In genomic region chr19:11421607-11422098, GRCh38 we compare ENCODE assay signal across 8 cellular contexts. TPM values are rescaled to one million over a fixed set of nuclear protein-coding genes. Genes with fewer than 3 reads are reported as not detected.
DNase-seq lines count a peak whose midpoint lies in the region; ATAC-seq and TF ChIP-seq lines count a peak whose summit lies in the region.

No MANE protein-coding gene starts in this region.

- H3K27ac Mint-ChIP-seq in WTC11 (peak overlapping the region; percentile 97), endodermal cell (no peak overlapping the region), osteocyte (ENCODE audit: unreplicated experiment) (no peak overlapping the region)

- H3K9me3 ChIP-seq in endodermal cell (ENCODE audit: control insufficient read depth, low read length): no peaks in the 10 kb centered on the region

- H3K4me1 ChIP-seq in endodermal cell (ENCODE audit: control insufficient read depth, insufficient read depth, low read length): peaks cover 3% of the 10 kb centered on the region

- peaks cover 16% of the 10 kb centered on the region for H3K4me1 Mint-ChIP-seq in WTC11
- H3K4me1 Mint-ChIP-seq in endodermal cell: peaks cover 9% of the 10 kb centered on the region
- H3K4me1 Mint-ChIP-seq in osteocyte (ENCODE audit: unreplicated experiment): peaks cover 29% of the 10 kb centered on the region

- peak overlapping the region; percentile 29 for H3K4me3 ChIP-seq in endodermal cell (ENCODE audit: low read length)

- H3K27me3 Mint-ChIP-seq in WTC11 (ENCODE audit: low read depth): peaks cover 29% of the 10 kb centered on the region
- peaks cover 50% of the 10 kb centered on the region for H3K27me3 Mint-ChIP-seq in endodermal cell (ENCODE audit: insufficient read depth)
- H3K27me3 Mint-ChIP-seq in osteocyte (ENCODE audit: unreplicated experiment): peaks cover 32% of the 10 kb centered on the region

- H3K4me3 Mint-ChIP-seq in WTC11: peak overlapping the region; percentile 87
- H3K4me3 Mint-ChIP-seq in endodermal cell: peak overlapping the region; percentile 50
- peak overlapping the region; percentile 62 for H3K4me3 Mint-ChIP-seq in osteocyte (ENCODE audit: unreplicated experiment)

- DNase-seq in GM10248 (ENCODE audit: extremely low spot score) (peak; percentile 86), WTC11 (ENCODE audit: low spot score) (peak; percentile 95), endodermal cell (peak; percentile 98), osteocyte (ENCODE audit: extremely low spot score, unreplicated experiment) (no peak), SK-N-DZ (ENCODE audit: low spot score) (no peak), NCI-H1436 treated with DMSO at 0.1 percent for 48 hours (lab: John Stamatoyannopoulos, UW) (no peak), glomerular visceral epithelial cell (ENCODE audit: extremely low spot score) (no peak)

- H3K36me3 ChIP-seq in endodermal cell (ENCODE audit: control insufficient read depth, insufficient read depth, low read length): no peaks in the 10 kb centered on the region

- TF ChIP-seq CTCF in GM10248 (IDR thresholded peaks at IDR 0.05; ENCODE audit: control extremely low read depth, extremely low read depth, low read depth, missing control alignments) (no peak), WTC11 (IDR thresholded peaks at IDR 0.05) (no peak), endodermal cell (conservative IDR thresholded peaks at IDR 0.05) (no peak), osteocyte (IDR thresholded peaks at IDR 0.05) (no peak)

- 13 to 28% methylated on average over 17 to 24 of the region's 24 CpGs for WGBS in endodermal cell (ENCODE audit: insufficient coverage in 1 of 2, insufficient read length in 1 of 2), 2 experiments

- POLR2A ChIA-PET in GM10248 (lab: Yijun Ruan, JAX) (interaction anchor here (0.6 to 1.4 kb wide), 3 partner anchors 40 to 160 kb away, joined by 3 to 5 read pairs (median 5); no protein-coding TSS in a partner anchor), WTC11 (lab: Charles Lee) (interaction anchor here (0.5 to 7.8 kb wide), 16 partner anchors 9 to 831 kb away, joined by 3 to 115 read pairs (median 5); partner anchors contain the start of genes CCDC159, ELAVL3, EPOR and ODAD3)

- no peak overlapping the region for H3K27ac ChIP-seq in endodermal cell (ENCODE audit: low read depth, low read length)

- peaks cover 57% of the 10 kb centered on the region for H3K27me3 ChIP-seq in endodermal cell (ENCODE audit: control insufficient read depth, insufficient read depth, low read length, poor library complexity, severe bottlenecking)

- H3K36me3 Mint-ChIP-seq in WTC11: no peaks in the 10 kb centered on the region
- peaks cover 2% of the 10 kb centered on the region for H3K36me3 Mint-ChIP-seq in endodermal cell (ENCODE audit: low read depth)
- no peaks in the 10 kb centered on the region for H3K36me3 Mint-ChIP-seq in osteocyte (ENCODE audit: unreplicated experiment)

- H3K9me3 Mint-ChIP-seq in WTC11 (no peaks in the 10 kb centered on the region), endodermal cell (no peaks in the 10 kb centered on the region), osteocyte (ENCODE audit: unreplicated experiment) (no peaks in the 10 kb centered on the region)

- CTCF ChIA-PET in GM10248 (lab: Yijun Ruan, JAX) (interaction anchor here (0.8 to 7.4 kb wide), 8 partner anchors 13 to 296 kb away, joined by 3 to 50 read pairs (median 3); partner anchors contain the start of genes ODAD3, PRKCSH and SWSAP1), WTC11 (lab: Charles Lee) (interaction anchor here (0.6 to 7.8 kb wide), 19 partner anchors 10 to 376 kb away, joined by 3 to 308 read pairs (median 8); partner anchors contain the start of genes CCDC159, EPOR, ODAD3 and PRKCSH)

- ATAC-seq in HG02798 (IDR thresholded peaks at IDR 0.05; ENCODE audit: poor library complexity, unreplicated experiment) (peak; percentile 33), WTC11 (peak; percentile 63)

- H3K9ac ChIP-seq in endodermal cell (ENCODE audit: extremely low read depth, low read length, poor library complexity, severe bottlenecking): no peak overlapping the region

TF ChIP-seq in WTC11, 78 proteins besides CTCF, POLR2A, EP300 and RAD21 (continues in another document):
- TF ChIP-seq E2F5 (CRISPR knock-in tag; IDR thresholded peaks at IDR 0.05) (peak; percentile 67; the same call in 1 of the 2 replicates), SP1 (CRISPR knock-in tag; conservative IDR thresholded peaks at IDR 0.05) (peak; percentile 8; the same call in 1 of the 2 replicates), HMGXB4 (CRISPR knock-in tag; IDR thresholded peaks at IDR 0.05) (no peak), MAX (CRISPR knock-in tag; IDR thresholded peaks at IDR 0.05) (0 out of 2 replicates have a peak, but pooled peaks have one; percentile 2), ATF3 (CRISPR knock-in tag; conservative IDR thresholded peaks at IDR 0.05) (no peak), ZBTB43 (CRISPR knock-in tag; IDR thresholded peaks at IDR 0.05) (no peak)

RNA-seq across cellular contexts. Expression of gene RGL3, which starts 2.5 kb away (rescaled TPM):
- total RNA-seq in WTC11 (2021) (69.0 to 88.3 TPM (median 86.0 TPM) in 3 replicates), endodermal cell (100 to 1,000 TPM; 125 to 131 TPM), osteocyte (1.1 and 1.9 TPM in 2 replicates)
- polyA plus RNA-seq in endodermal cell (2013, experiment 1 of 2): 5.4 TPM
- 5.6 TPM for polyA plus RNA-seq in endodermal cell (2013, experiment 2 of 2)
- not detected in 2 replicates for polyA plus RNA-seq in SK-N-DZ (2014; cell fraction: cytosol; rRNA removed)
- polyA plus RNA-seq in SK-N-DZ (2014; cell fraction: nucleus; rRNA removed): not detected in 2 replicates

RNA-seq across cellular contexts. Expression of gene ODAD3, which starts 13.3 kb away (rescaled TPM):
- total RNA-seq in WTC11 (2021): 4.1 to 5.8 TPM (median 4.8 TPM) in 3 replicates
- 1 to 10 TPM in 1 of 2 donors, under 1 TPM in 1; 0.88 to 2.4 TPM for total RNA-seq in endodermal cell
- 1.5 TPM for polyA plus RNA-seq in endodermal cell (2013, experiment 1 of 2)
- 1.9 TPM for polyA plus RNA-seq in endodermal cell (2013, experiment 2 of 2)
- total RNA-seq in osteocyte: not detected in 2 replicates
- polyA plus RNA-seq in SK-N-DZ (2014; cell fraction: cytosol; rRNA removed): 0.42 and 6.6 TPM in 2 replicates
- polyA plus RNA-seq in SK-N-DZ (2014; cell fraction: nucleus; rRNA removed): 10.7 TPM in 1 of 2 replicates, not detected in the other

RNA-seq across cellular contexts. Expression of gene PRKCSH, which starts 13.8 kb away (rescaled TPM):
- total RNA-seq in WTC11 (2021): 396 to 405 TPM (median 402 TPM) in 3 replicates
- 100 to 1,000 TPM; 454 to 459 TPM for total RNA-seq in endodermal cell
- 423 TPM for polyA plus RNA-seq in endodermal cell (2013, experiment 1 of 2)
- polyA plus RNA-seq in endodermal cell (2013, experiment 2 of 2): 371 TPM
- 398 and 415 TPM in 2 replicates for total RNA-seq in osteocyte
- 54.2 and 58.9 TPM in 2 replicates for polyA plus RNA-seq in SK-N-DZ (2014; cell fraction: cytosol; rRNA removed)
- polyA plus RNA-seq in SK-N-DZ (2014; cell fraction: nucleus; rRNA removed): 111 and 113 TPM in 2 replicates

RNA-seq across cellular contexts. Expression of gene EPOR, which starts 37.5 kb away (rescaled TPM):
- total RNA-seq in WTC11 (2021): 16.8 to 20.9 TPM (median 20.4 TPM) in 3 replicates
- 10 to 100 TPM; 27.0 to 39.5 TPM for total RNA-seq in endodermal cell
- polyA plus RNA-seq in endodermal cell (2013, experiment 1 of 2): 7.9 TPM
- 6.8 TPM for polyA plus RNA-seq in endodermal cell (2013, experiment 2 of 2)
- total RNA-seq in osteocyte: 2.3 and 2.4 TPM in 2 replicates
- 7.1 and 11.3 TPM in 2 replicates for polyA plus RNA-seq in SK-N-DZ (2014; cell fraction: cytosol; rRNA removed)
- 8.9 and 9.2 TPM in 2 replicates for polyA plus RNA-seq in SK-N-DZ (2014; cell fraction: nucleus; rRNA removed)

RNA-seq across cellular contexts. Expression of gene SWSAP1, which starts 47.2 kb away (rescaled TPM):
- total RNA-seq in WTC11 (2021) (2.4 to 3.9 TPM (median 3.0 TPM) in 3 replicates), endodermal cell (1 to 10 TPM; 2.2 to 2.8 TPM), osteocyte (1.3 and 2.4 TPM in 2 replicates)
- 2.2 TPM for polyA plus RNA-seq in endodermal cell (2013, experiment 1 of 2)
- polyA plus RNA-seq in endodermal cell (2013, experiment 2 of 2): 1.6 TPM
- 0.68 and 3.3 TPM in 2 replicates for polyA plus RNA-seq in SK-N-DZ (2014; cell fraction: cytosol; rRNA removed)
- polyA plus RNA-seq in SK-N-DZ (2014; cell fraction: nucleus; rRNA removed): 1.1 and 1.5 TPM in 2 replicates

Comparison
In these comparisons a context has a peak if more than half of its experiments do, and no peak if none do; other contexts are left out.
1. DNase-seq: peak in GM10248 (single experiment), WTC11 (single experiment) and endodermal cell (single experiment); none in osteocyte (single experiment), SK-N-DZ (single experiment), NCI-H1436 treated with DMSO at 0.1 percent for 48 hours (single experiment) and glomerular visceral epithelial cell (single experiment).
2. RNA of gene RGL3, which starts 2.5 kb away (total RNA-seq): 125 to 131 TPM in endodermal cell and 69.0 to 88.3 TPM in WTC11; 1.1 to 1.9 TPM in osteocyte; every median in the first group is over 10 times any median in the second.
3. Peak in every context shown above with its lines, with median percentiles within 50 percentile points of each other: H3K4me3 Mint-ChIP-seq.